ENCODE assay signal across 1 cellular context in genomic region chr9:120730661-120731514, GRCh38.
TF ChIP-seq lines count a peak whose summit lies in the region.

No MANE protein-coding gene starts in this region.

TF ChIP-seq in HepG2, 621 proteins besides CTCF, POLR2A, EP300 and RAD21 (continued from another document and continues in another):
- TF ChIP-seq YY1 (IDR thresholded peaks at IDR 0.05; ENCODE audit: insufficient read depth, insufficient replicate concordance, low read depth, low read length) = no peak
- peak; percentile 73 for TF ChIP-seq HOXA3 (CRISPR knock-in tag; IDR thresholded peaks at IDR 0.05)
- TF ChIP-seq ZNF766 (CRISPR knock-in tag; IDR thresholded peaks at IDR 0.05; ENCODE audit: borderline replicate concordance) = no peak
- no peak for TF ChIP-seq ZNF564 (CRISPR knock-in tag; IDR thresholded peaks at IDR 0.05)
- TF ChIP-seq BHLHE40 (IDR thresholded peaks at IDR 0.05; ENCODE audit: low read length) = peak; percentile 11; the same call in 1 of the 2 replicates
- TF ChIP-seq, protein P1, sequence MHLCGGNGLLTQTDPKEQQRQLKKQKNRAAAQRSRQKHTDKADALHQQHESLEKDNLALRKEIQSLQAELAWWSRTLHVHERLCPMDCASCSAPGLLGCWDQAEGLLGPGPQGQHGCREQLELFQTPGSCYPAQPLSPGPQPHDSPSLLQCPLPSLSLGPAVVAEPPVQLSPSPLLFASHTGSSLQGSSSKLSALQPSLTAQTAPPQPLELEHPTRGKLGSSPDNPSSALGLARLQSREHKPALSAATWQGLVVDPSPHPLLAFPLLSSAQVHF (CRISPR knock-in tag; IDR thresholded peaks at IDR 0.05) = no peak
- TF ChIP-seq HNF4G (IDR thresholded peaks at IDR 0.05; ENCODE audit: borderline replicate concordance, low read depth, low read length) = peak; percentile 91
- no peak for TF ChIP-seq HNF4G (CRISPR knock-in tag; IDR thresholded peaks at IDR 0.05; ENCODE audit: borderline replicate concordance, low read depth)
- TF ChIP-seq KLF16 (CRISPR knock-in tag; IDR thresholded peaks at IDR 0.05) = no peak
- TF ChIP-seq ZNF563 (CRISPR knock-in tag; IDR thresholded peaks at IDR 0.05) = 0 out of 2 replicates have a peak, but pooled peaks have one; percentile 8
- TF ChIP-seq PLRG1 (conservative IDR thresholded peaks at IDR 0.05) = no peak
- TF ChIP-seq, protein P2, sequence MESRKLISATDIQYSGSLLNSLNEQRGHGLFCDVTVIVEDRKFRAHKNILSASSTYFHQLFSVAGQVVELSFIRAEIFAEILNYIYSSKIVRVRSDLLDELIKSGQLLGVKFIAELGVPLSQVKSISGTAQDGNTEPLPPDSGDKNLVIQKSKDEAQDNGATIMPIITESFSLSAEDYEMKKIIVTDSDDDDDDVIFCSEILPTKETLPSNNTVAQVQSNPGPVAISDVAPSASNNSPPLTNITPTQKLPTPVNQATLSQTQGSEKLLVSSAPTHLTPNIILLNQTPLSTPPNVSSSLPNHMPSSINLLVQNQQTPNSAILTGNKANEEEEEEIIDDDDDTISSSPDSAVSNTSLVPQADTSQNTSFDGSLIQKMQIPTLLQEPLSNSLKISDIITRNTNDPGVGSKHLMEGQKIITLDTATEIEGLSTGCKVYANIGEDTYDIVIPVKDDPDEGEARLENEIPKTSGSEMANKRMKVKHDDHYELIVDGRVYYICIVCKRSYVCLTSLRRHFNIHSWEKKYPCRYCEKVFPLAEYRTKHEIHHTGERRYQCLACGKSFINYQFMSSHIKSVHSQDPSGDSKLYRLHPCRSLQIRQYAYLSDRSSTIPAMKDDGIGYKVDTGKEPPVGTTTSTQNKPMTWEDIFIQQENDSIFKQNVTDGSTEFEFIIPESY (CRISPR knock-in tag; IDR thresholded peaks at IDR 0.05) = 0 out of 2 replicates have a peak, but pooled peaks have one; percentile 27
- TF ChIP-seq ZNF275 (CRISPR knock-in tag; IDR thresholded peaks at IDR 0.05; ENCODE audit: borderline replicate concordance) = no peak
- TF ChIP-seq KDM6A (CRISPR knock-in tag; IDR thresholded peaks at IDR 0.05; ENCODE audit: low read depth) = peak; percentile 46; the same call in 1 of the 2 replicates
- TF ChIP-seq KLF15 (CRISPR knock-in tag; IDR thresholded peaks at IDR 0.05; ENCODE audit: borderline replicate concordance) = no peak
- TF ChIP-seq HNRNPL (IDR thresholded peaks at IDR 0.05; ENCODE audit: low read depth, low read length) = 0 out of 2 replicates have a peak, but pooled peaks have one; percentile 29
- TF ChIP-seq KLF13 (CRISPR knock-in tag; IDR thresholded peaks at IDR 0.05) = no peak
- TF ChIP-seq FOXP4 (CRISPR knock-in tag; IDR thresholded peaks at IDR 0.05) = peak; percentile 72; the same call in 1 of the 2 replicates
- TF ChIP-seq ZBTB7B (CRISPR knock-in tag; IDR thresholded peaks at IDR 0.05) = peak; percentile 49; the same call in 1 of the 2 replicates
- peak; percentile 30; the same call in 1 of the 2 replicates for TF ChIP-seq ZFY (CRISPR knock-in tag; IDR thresholded peaks at IDR 0.05)
- TF ChIP-seq THRA (CRISPR knock-in tag; IDR thresholded peaks at IDR 0.05; ENCODE audit: borderline replicate concordance) = peak; percentile 42; the same call in 1 of the 2 replicates
- TF ChIP-seq NR2F1 (CRISPR knock-in tag; IDR thresholded peaks at IDR 0.05) = peak; percentile 91 to 94
- peak; percentile 50 for TF ChIP-seq ZMYM3 (CRISPR knock-in tag; IDR thresholded peaks at IDR 0.05)
- no peak for TF ChIP-seq ZNF34 (CRISPR knock-in tag; IDR thresholded peaks at IDR 0.05; ENCODE audit: borderline replicate concordance)
- TF ChIP-seq ETV5 (CRISPR knock-in tag; IDR thresholded peaks at IDR 0.05; ENCODE audit: borderline replicate concordance) = peak; percentile 97
- TF ChIP-seq RNF2 (conservative IDR thresholded peaks at IDR 0.05; ENCODE audit: low read depth) = no peak
- TF ChIP-seq BORCS8-MEF2B (CRISPR knock-in tag; IDR thresholded peaks at IDR 0.05) = peak; percentile 41; the same call in 1 of the 2 replicates
- no peak for TF ChIP-seq GATAD1 (CRISPR knock-in tag; IDR thresholded peaks at IDR 0.05)
- peak; percentile 75; the same call in 1 of the 2 replicates for TF ChIP-seq ZNF788 (CRISPR knock-in tag; IDR thresholded peaks at IDR 0.05; ENCODE audit: borderline replicate concordance)
- TF ChIP-seq ZBTB34 (CRISPR knock-in tag; IDR thresholded peaks at IDR 0.05) = peak; percentile 91; the same call in 1 of the 2 replicates
- peak; percentile 52; the same call in 1 of the 2 replicates for TF ChIP-seq NR1H2 (CRISPR knock-in tag; IDR thresholded peaks at IDR 0.05; ENCODE audit: borderline replicate concordance, low read depth)
- TF ChIP-seq NR2F2 (IDR thresholded peaks at IDR 0.05; ENCODE audit: borderline replicate concordance, low read depth) = peak; percentile 92
- TF ChIP-seq ZSCAN12 (CRISPR knock-in tag; IDR thresholded peaks at IDR 0.05) = no peak
- TF ChIP-seq ZNF704 (CRISPR knock-in tag; IDR thresholded peaks at IDR 0.05; ENCODE audit: borderline replicate concordance) = no peak
- no peak for TF ChIP-seq CHD2 (IDR thresholded peaks at IDR 0.05; ENCODE audit: low read depth, low read length)
- TF ChIP-seq ZNF724P (CRISPR knock-in tag; IDR thresholded peaks at IDR 0.05; ENCODE audit: borderline replicate concordance) = no peak
- TF ChIP-seq, protein P3, sequence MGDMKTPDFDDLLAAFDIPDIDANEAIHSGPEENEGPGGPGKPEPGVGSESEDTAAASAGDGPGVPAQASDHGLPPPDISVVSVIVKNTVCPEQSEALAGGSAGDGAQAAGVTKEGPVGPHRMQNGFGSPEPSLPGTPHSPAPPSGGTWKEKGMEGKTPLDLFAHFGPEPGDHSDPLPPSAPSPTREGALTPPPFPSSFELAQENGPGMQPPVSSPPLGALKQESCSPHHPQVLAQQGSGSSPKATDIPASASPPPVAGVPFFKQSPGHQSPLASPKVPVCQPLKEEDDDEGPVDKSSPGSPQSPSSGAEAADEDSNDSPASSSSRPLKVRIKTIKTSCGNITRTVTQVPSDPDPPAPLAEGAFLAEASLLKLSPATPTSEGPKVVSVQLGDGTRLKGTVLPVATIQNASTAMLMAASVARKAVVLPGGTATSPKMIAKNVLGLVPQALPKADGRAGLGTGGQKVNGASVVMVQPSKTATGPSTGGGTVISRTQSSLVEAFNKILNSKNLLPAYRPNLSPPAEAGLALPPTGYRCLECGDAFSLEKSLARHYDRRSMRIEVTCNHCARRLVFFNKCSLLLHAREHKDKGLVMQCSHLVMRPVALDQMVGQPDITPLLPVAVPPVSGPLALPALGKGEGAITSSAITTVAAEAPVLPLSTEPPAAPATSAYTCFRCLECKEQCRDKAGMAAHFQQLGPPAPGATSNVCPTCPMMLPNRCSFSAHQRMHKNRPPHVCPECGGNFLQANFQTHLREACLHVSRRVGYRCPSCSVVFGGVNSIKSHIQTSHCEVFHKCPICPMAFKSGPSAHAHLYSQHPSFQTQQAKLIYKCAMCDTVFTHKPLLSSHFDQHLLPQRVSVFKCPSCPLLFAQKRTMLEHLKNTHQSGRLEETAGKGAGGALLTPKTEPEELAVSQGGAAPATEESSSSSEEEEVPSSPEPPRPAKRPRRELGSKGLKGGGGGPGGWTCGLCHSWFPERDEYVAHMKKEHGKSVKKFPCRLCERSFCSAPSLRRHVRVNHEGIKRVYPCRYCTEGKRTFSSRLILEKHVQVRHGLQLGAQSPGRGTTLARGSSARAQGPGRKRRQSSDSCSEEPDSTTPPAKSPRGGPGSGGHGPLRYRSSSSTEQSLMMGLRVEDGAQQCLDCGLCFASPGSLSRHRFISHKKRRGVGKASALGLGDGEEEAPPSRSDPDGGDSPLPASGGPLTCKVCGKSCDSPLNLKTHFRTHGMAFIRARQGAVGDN (CRISPR knock-in tag; IDR thresholded peaks at IDR 0.05) = peak; percentile 38
- TF ChIP-seq, protein P4, sequence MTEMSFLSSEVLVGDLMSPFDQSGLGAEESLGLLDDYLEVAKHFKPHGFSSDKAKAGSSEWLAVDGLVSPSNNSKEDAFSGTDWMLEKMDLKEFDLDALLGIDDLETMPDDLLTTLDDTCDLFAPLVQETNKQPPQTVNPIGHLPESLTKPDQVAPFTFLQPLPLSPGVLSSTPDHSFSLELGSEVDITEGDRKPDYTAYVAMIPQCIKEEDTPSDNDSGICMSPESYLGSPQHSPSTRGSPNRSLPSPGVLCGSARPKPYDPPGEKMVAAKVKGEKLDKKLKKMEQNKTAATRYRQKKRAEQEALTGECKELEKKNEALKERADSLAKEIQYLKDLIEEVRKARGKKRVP (CRISPR knock-in tag; IDR thresholded peaks at IDR 0.05) = no peak
- TF ChIP-seq ZSCAN21 (CRISPR knock-in tag; IDR thresholded peaks at IDR 0.05; ENCODE audit: borderline replicate concordance) = no peak
- TF ChIP-seq GABPB1 (CRISPR knock-in tag; IDR thresholded peaks at IDR 0.05) = peak; percentile 77
- TF ChIP-seq MEIS2 (CRISPR knock-in tag; IDR thresholded peaks at IDR 0.05) = peak; percentile 48; the same call in 1 of the 2 replicates
- no peak for TF ChIP-seq SOX6 (IDR thresholded peaks at IDR 0.05)
- peak; percentile 77 for TF ChIP-seq SOX6 (CRISPR knock-in tag; IDR thresholded peaks at IDR 0.05)
- no peak for TF ChIP-seq CREB1 (IDR thresholded peaks at IDR 0.05)
- TF ChIP-seq CREB1 (CRISPR knock-in tag; IDR thresholded peaks at IDR 0.05) = peak; percentile 74; the same call in 1 of the 2 replicates
- TF ChIP-seq ERF (CRISPR knock-in tag; IDR thresholded peaks at IDR 0.05) = peak; percentile 26; the same call in 1 of the 2 replicates
- 0 out of 2 replicates have a peak, but pooled peaks have one; percentile 23 for TF ChIP-seq SKIL (CRISPR knock-in tag; IDR thresholded peaks at IDR 0.05; ENCODE audit: borderline replicate concordance)
- TF ChIP-seq MXD4 (CRISPR knock-in tag; IDR thresholded peaks at IDR 0.05) = no peak
